In the genomic region with DNA sequence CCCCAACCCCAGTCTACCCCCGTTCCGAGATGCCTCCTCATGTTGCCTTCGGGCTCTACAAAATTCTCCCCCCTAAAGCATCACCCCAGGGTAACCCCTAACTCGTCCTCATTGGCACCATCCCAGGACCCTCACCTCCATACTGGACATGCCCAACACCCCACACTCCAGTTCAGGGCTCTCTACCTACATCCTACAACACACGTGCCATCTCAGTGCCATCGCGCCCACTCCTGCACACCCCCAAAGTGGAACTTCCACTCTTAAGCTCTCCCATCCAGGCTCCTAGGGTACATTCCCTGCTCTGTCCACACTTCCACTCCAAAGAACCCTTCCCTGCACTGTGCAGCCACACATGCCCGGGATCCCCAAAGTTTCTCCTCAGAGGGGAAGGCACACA, we compare ENCODE assay signal across 8 cellular contexts. TPM values are rescaled to one million over a fixed set of nuclear protein-coding genes. Genes with fewer than 3 reads are reported as not detected.
DNase-seq lines count a peak whose midpoint lies in the region; ATAC-seq and TF ChIP-seq lines count a peak whose summit lies in the region.

No MANE protein-coding gene starts in this region.

- no peaks in the 10 kb centered on the region for H3K9me3 ChIP-seq in T-helper 17 cell (ENCODE audit: control insufficient read depth, low read length, poor library complexity, severe bottlenecking)

- no peak for DNase-seq in GM12864 (ENCODE audit: low read depth)
- DNase-seq in T-helper 17 cell, result no peak
- DNase-seq in foreskin fibroblast, result no peak
- no peak for DNase-seq in retinal pigment epithelial cell (ENCODE audit: low read depth)
- no peak for DNase-seq in UCSD-AML1 (lab: John Stamatoyannopoulos, UW; ENCODE audit: unreplicated experiment)
- DNase-seq in NCI-H510A treated with DMSO at 0.1 percent for 48 hours (lab: John Stamatoyannopoulos, UW), result no peak
- no peak for DNase-seq in NCI-H128 (lab: John Stamatoyannopoulos, UW; ENCODE audit: unreplicated experiment)

- peak overlapping the region; percentile 94 for H3K27ac Mint-ChIP-seq in T-helper 17 cell

- peak overlapping the region; percentile 94 for H3K4me3 Mint-ChIP-seq in T-helper 17 cell

- H3K27me3 Mint-ChIP-seq in T-helper 17 cell, result no peaks in the 10 kb centered on the region

- no peaks in the 10 kb centered on the region for H3K36me3 Mint-ChIP-seq in T-helper 17 cell (ENCODE audit: low read depth)

- ATAC-seq in T-helper 17 cell (no peak), GM18505 (IDR thresholded peaks at IDR 0.05; ENCODE audit: unreplicated experiment) (no peak)

- no peak for TF ChIP-seq POLR2A in GM18505 (IDR thresholded peaks at IDR 0.05; ENCODE audit: borderline replicate concordance, extremely low read depth, insufficient read depth, insufficient read length)

- TF ChIP-seq CTCF in GM12864 (IDR thresholded peaks at IDR 0.05; ENCODE audit: low read depth, low read length, missing control alignments) (no peak), foreskin fibroblast (IDR thresholded peaks at IDR 0.05; ENCODE audit: low read depth, low read length) (no peak), retinal pigment epithelial cell (conservative IDR thresholded peaks at IDR 0.05; ENCODE audit: low read depth, low read length) (no peak)

- H3K4me1 Mint-ChIP-seq in T-helper 17 cell, result peaks cover 56% of the 10 kb centered on the region

- H3K4me3 ChIP-seq in GM12864 (ENCODE audit: low read depth, low read length) (peak overlapping the region; percentile 97), foreskin fibroblast (ENCODE audit: low read depth in 1 of 2, low read length in 2 of 2) (peak overlapping the region; percentile 80 to 89), retinal pigment epithelial cell (ENCODE audit: low read length) (peak overlapping the region; percentile 88)

RNA-seq across cellular contexts. Expression of a gene that starts 0.8 kb away (rescaled TPM):
- 10 to 100 TPM; 22.5 to 23.3 TPM for total RNA-seq in T-helper 17 cell

RNA-seq across cellular contexts. Expression of a gene that starts 1.2 kb away (rescaled TPM):
- 100 to 1,000 TPM; 108 to 145 TPM for total RNA-seq in T-helper 17 cell

RNA-seq across cellular contexts. Expression of a gene that starts 28.1 kb away (rescaled TPM):
- total RNA-seq in T-helper 17 cell, result 100 to 1,000 TPM; 112 to 122 TPM

RNA-seq across cellular contexts. Expression of a gene that starts 43.4 kb away (rescaled TPM):
- total RNA-seq in T-helper 17 cell, result 10 to 100 TPM; 13.6 to 15.9 TPM
